In the genomic region with DNA sequence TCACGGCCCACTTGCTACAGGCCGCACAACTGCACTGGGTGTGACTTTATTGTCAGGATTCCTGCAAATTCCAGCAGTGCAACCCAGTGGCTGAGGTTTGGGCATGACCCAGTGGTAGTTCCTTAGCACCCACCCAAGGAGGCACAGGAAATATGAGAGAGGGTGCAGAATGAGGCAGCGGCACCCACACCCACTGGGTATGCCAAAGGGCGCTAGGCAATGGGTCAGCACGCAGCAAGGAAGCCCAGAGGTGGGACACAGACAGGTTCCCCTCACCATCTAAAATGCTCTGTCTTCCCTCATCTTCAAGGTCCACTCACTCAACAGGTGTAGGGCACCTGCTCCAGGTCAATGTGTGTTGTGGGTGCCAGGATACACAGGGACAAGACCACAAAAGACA, we compare ENCODE assay signal across 7 cellular contexts.
"Had no signal": no experiment of that assay in that cellular context is flagged by ENCODE, and none has a peak within 500 bp of the region (broad histone marks: within the 10 kb centered on the region; RNA-seq: fewer than 3 reads in every experiment).

No MANE protein-coding gene starts in this region.

- H3K36me3 ChIP-seq: HAP-1 had no signal

- H3K4me1 ChIP-seq: HAP-1 had no signal

- H3K9me3 ChIP-seq: HAP-1 had no signal

- FAIRE-seq: HTR-8/SVneo, K562 had no signal

- ATAC-seq: GM23338, HCT116, K562 had no signal

- DNase-seq: H7, IMR-90 had no signal

- H3K4me3 ChIP-seq: GM23338, HAP-1, K562 had no signal
